Comparison of ENCODE assay signal across 8 cellular contexts in the genomic region with DNA sequence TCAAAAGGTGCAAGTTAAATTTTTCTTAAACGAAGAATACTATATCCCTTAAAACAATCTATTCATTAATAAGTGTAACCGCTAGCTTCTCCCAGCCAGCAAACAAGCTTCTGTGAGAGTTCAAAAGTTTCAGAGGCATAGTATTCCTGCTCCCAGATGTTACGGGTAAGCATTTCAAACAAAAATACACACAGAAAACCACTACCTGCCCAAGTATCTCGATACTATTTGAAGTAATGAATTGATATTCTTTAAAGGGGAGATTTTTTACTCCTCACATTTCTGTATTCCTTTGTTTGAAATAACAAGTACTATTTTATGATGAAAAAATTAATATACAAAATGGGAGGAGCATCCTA. TPM values are rescaled to one million over a fixed set of nuclear protein-coding genes. Genes with fewer than 3 reads are reported as not detected.
A peak's percentile ranks its signal among the peaks of the same experiment; 100 is the strongest.
DNase-seq lines count a peak whose midpoint lies in the region; ATAC-seq and TF ChIP-seq lines count a peak whose summit lies in the region.

No MANE protein-coding gene starts in this region.

- ATAC-seq in HG03342 (IDR thresholded peaks at IDR 0.05; ENCODE audit: unreplicated experiment): no peak

- DNase-seq in breast epithelium (ENCODE audit: low spot score in 2 of 2): no peak
- no peak for DNase-seq in stomach
- DNase-seq in CD14-positive monocyte (ENCODE audit: low spot score): no peak
- DNase-seq in HuH-7.5 (ENCODE audit: low spot score): no peak
- DNase-seq in activated T-cell treated with anti-CD3 and anti-CD28 coated beads, Interleukin-2, amount 50 U/mL, for 48 hours: no peak

- H3K36me3 ChIP-seq in HUES48 (ENCODE audit: control insufficient read depth, insufficient read depth, low read length): no peaks in the 10 kb centered on the region
- no peaks in the 10 kb centered on the region for H3K36me3 ChIP-seq in breast epithelium
- no peaks in the 10 kb centered on the region for H3K36me3 ChIP-seq in stomach

- H3K27ac ChIP-seq in HUES48 (ENCODE audit: low read depth, low read length) (peak overlapping the region; percentile 98), breast epithelium (peak overlapping the region; percentile 41 to 95), layer of hippocampus (ENCODE audit: low read depth, low read length) (peak overlapping the region; percentile 6), stomach (peak overlapping the region in 4 of 5 donors; percentile 95 to 99 (median 99))

- H3K4me3 ChIP-seq in HUES48 (ENCODE audit: low read depth, low read length) (peak overlapping the region; percentile 85), breast epithelium (peak overlapping the region; percentile 75 to 86 (median 83)), stomach (peak overlapping the region; percentile 63 to 80 (median 68))

- no peak overlapping the region for H3K4me3 Mint-ChIP-seq in CD14-positive monocyte

- 8 to 18% (median 10%) methylated on average over 4 of the region's 4 CpGs for WGBS in stomach, 5 donors

- peaks cover 65 to 86% (median 84%) of the 10 kb centered on the region in 3 donors for H3K27me3 Mint-ChIP-seq in CD14-positive monocyte (ENCODE audit: low read depth in 3 of 3)

- no peak for TF ChIP-seq EP300 in stomach (IDR thresholded peaks at IDR 0.05)

- H3K4me1 Mint-ChIP-seq in CD14-positive monocyte: peaks cover 14% of the 10 kb centered on the region

- intact Hi-C loops in breast epithelium (cut with DNase I; ENCODE audit: low total_unique reads): no loop called here
- intact Hi-C loops in stomach (cut with DNase I; ENCODE audit: low total_unique reads): no loop called here
- intact Hi-C loops in CD14-positive monocyte (cut with micrococcal nuclease): no loop called here

- H3K4me1 ChIP-seq in HUES48 (ENCODE audit: control insufficient read depth, insufficient read depth, low read length): peaks cover 24% of the 10 kb centered on the region
- H3K4me1 ChIP-seq in breast epithelium: no peaks in the 10 kb centered on the region
- H3K4me1 ChIP-seq in stomach: peaks cover 15 to 46% (median 31%) of the 10 kb centered on the region in 4 donors

- TF ChIP-seq CTCF in breast epithelium (IDR thresholded peaks at IDR 0.05) (no peak), stomach (IDR thresholded peaks at IDR 0.05) (no peak), CD14-positive monocyte (IDR thresholded peaks at IDR 0.05) (no peak)

- no peak overlapping the region for H3K27ac Mint-ChIP-seq in CD14-positive monocyte

- H3K36me3 Mint-ChIP-seq in CD14-positive monocyte: peaks cover 0 to 4% of the 10 kb centered on the region in 2 donors

- no peak for TF ChIP-seq POLR2A in breast epithelium (IDR thresholded peaks at IDR 0.05)
- no peak for TF ChIP-seq POLR2A in stomach (IDR thresholded peaks at IDR 0.05)

- no peaks in the 10 kb centered on the region for H3K9me3 ChIP-seq in HUES48 (ENCODE audit: control insufficient read depth, insufficient read depth, low read length)
- H3K9me3 ChIP-seq in breast epithelium: no peaks in the 10 kb centered on the region
- no peaks in the 10 kb centered on the region for H3K9me3 ChIP-seq in stomach

- peak overlapping the region; percentile 96 for H3K9ac ChIP-seq in HUES48 (ENCODE audit: low read depth, low read length)

- peaks cover 4 to 45% (median 30%) of the 10 kb centered on the region in 7 donors for H3K9me3 Mint-ChIP-seq in CD14-positive monocyte

- peaks cover 7% of the 10 kb centered on the region for H3K27me3 ChIP-seq in HUES48 (ENCODE audit: control insufficient read depth, insufficient read depth, low read length)
- H3K27me3 ChIP-seq in breast epithelium: no peaks in the 10 kb centered on the region
- no peaks in the 10 kb centered on the region for H3K27me3 ChIP-seq in layer of hippocampus (ENCODE audit: control insufficient read depth, insufficient read depth, low read length)
- H3K27me3 ChIP-seq in stomach: peaks cover 0 to 20% (median 10%) of the 10 kb centered on the region in 3 donors

RNA-seq across cellular contexts. Expression of gene TJP1, which starts 1.5 kb away (rescaled TPM):
- 100 to 1,000 TPM in 1 of 3 donors, 10 to 100 TPM in 2; 92.8 to 101 (median 97.2) TPM for total RNA-seq in breast epithelium
- total RNA-seq in stomach: 100 to 1,000 TPM in 3 of 5 donors, 10 to 100 TPM in 2; 62.0 to 167 (median 107) TPM
- polyA plus RNA-seq in stomach: 10 to 100 TPM; 12.3 to 14.3 (median 13.0) TPM
- polyA plus RNA-seq in CD14-positive monocyte: not detected

Comparison
In these comparisons a context has a peak if more than half of its experiments do, and no peak if none do; other contexts are left out.
1. H3K27ac ChIP-seq: peak in every context shown above with its lines; median percentile 99 in stomach; 98 in HUES48; 68 in breast epithelium; 6 in layer of hippocampus.